Comparison of ENCODE assay signal across 25 cellular contexts in genomic region chr9:116813029-116813295, GRCh38.
DNase-seq lines count a peak whose midpoint lies in the region; ATAC-seq, FAIRE-seq and TF ChIP-seq lines count a peak whose summit lies in the region.
"Had no signal": no experiment of that assay in that cellular context is flagged by ENCODE, and none has a peak within 500 bp of the region (broad histone marks: within the 10 kb centered on the region; RNA-seq: fewer than 3 reads in every experiment).

No MANE protein-coding gene starts in this region.

- H3F3A ChIP-seq in smooth muscle cell (ENCODE audit: low read depth) (no peaks in the 10 kb centered on the region), SK-N-SH (replicated peaks; ENCODE audit: insufficient read depth) (no peaks in the 10 kb centered on the region)

- 75% methylated on average over 1 of the region's 1 CpG for WGBS in smooth muscle cell (ENCODE audit: low lambda C conversion rate)
- WGBS in lower leg skin, 2 donors: 35 to 49% methylated on average over 1 of the region's 1 CpG
- WGBS in SK-N-SH (ENCODE audit: low lambda C conversion rate): 48% methylated on average over 1 of the region's 1 CpG
- WGBS in pancreas, 2 donors: 76 to 79% methylated on average over 1 of the region's 1 CpG

- H3K4me1 Mint-ChIP-seq in chondrocyte (ENCODE audit: low read depth): peaks cover 21% of the 10 kb centered on the region
- H3K4me1 Mint-ChIP-seq: CD14-positive monocyte; CD8-positive, alpha-beta memory T cell had no signal

- H3K9me3 ChIP-seq in RWPE2 (ENCODE audit: severe bottlenecking): no peaks in the 10 kb centered on the region
- H3K9me3 ChIP-seq in smooth muscle cell (replicated peaks; ENCODE audit: low read depth): no peaks in the 10 kb centered on the region
- H3K9me3 ChIP-seq in SK-N-SH: no peaks in the 10 kb centered on the region
- H3K9me3 ChIP-seq in pancreas: no peaks in the 10 kb centered on the region
- H3K9me3 ChIP-seq: A549; BE2C; BLaER1 treated with 17β-estradiol and CSF1 and Interleukin-3, amounts not matched to agents 10 nM and 100 nM had no signal

- H3K4me3 Mint-ChIP-seq in chondrocyte (ENCODE audit: unreplicated experiment): no peak overlapping the region
- H3K4me3 Mint-ChIP-seq: CD14-positive monocyte; CD4-positive, alpha-beta T cell; CD8-positive, alpha-beta memory T cell had no signal

- H3K27ac Mint-ChIP-seq in chondrocyte (ENCODE audit: unreplicated experiment): peak overlapping the region; percentile 62
- H3K27ac Mint-ChIP-seq: CD14-positive monocyte; CD4-positive, alpha-beta T cell; CD8-positive, alpha-beta memory T cell had no signal

- peaks cover 2% of the 10 kb centered on the region for H3K9me3 Mint-ChIP-seq in chondrocyte (ENCODE audit: low read depth)
- H3K9me3 Mint-ChIP-seq: CD4-positive, alpha-beta T cell had no signal

- TF ChIP-seq POLR2A in lower leg skin (IDR thresholded peaks at IDR 0.05): no peak

- CTCF ChIA-PET in SK-N-SH (lab: Yijun Ruan, JAX): interaction anchor here (1.2 kb wide), 1 partner anchor 41 kb away, joined by 3 read pairs; no protein-coding TSS in a partner anchor

- peak overlapping the region; percentile 21 for H3K27ac ChIP-seq in RWPE2 (ENCODE audit: poor library complexity, severe bottlenecking)
- peak overlapping the region; percentile 45 for H3K27ac ChIP-seq in smooth muscle cell (ENCODE audit: low read depth)
- H3K27ac ChIP-seq in SK-N-SH (ENCODE audit: low read depth in 2 of 2, low read length in 1 of 2): no peak overlapping the region
- H3K27ac ChIP-seq in pancreas: no peak overlapping the region
- H3K27ac ChIP-seq: A549; BLaER1 treated with 17β-estradiol and CSF1 and Interleukin-3, amounts not matched to agents 10 nM and 100 nM; GM23248 had no signal

- TF ChIP-seq CTCF in RWPE2 (IDR thresholded peaks at IDR 0.05; ENCODE audit: poor library complexity, severe bottlenecking) (no peak), chondrocyte (IDR thresholded peaks at IDR 0.05) (no peak), smooth muscle cell (IDR thresholded peaks at IDR 0.05; ENCODE audit: borderline replicate concordance, insufficient read depth, poor library complexity, severe bottlenecking) (no peak), lower leg skin (IDR thresholded peaks at IDR 0.05) (no peak), SK-N-SH (IDR thresholded peaks at IDR 0.05) (no peak), pancreas (IDR thresholded peaks at IDR 0.05) (no peak)

- no peak for FAIRE-seq in pancreas (lab: Jason Lieb, UNC)
- FAIRE-seq: A549, G401.6, GM12892, H1 had no signal

- DNase-seq in RWPE2 (ENCODE audit: low spot score) (no peak), chondrocyte (ENCODE audit: low spot score) (no peak), middle frontal gyrus (ENCODE audit: extremely low spot score, low spot score) (peak; percentile 45), smooth muscle cell (lab: John Stamatoyannopoulos, UW; ENCODE audit: unreplicated experiment) (no peak), NCI-H1436 (lab: John Stamatoyannopoulos, UW) (no peak), lower leg skin (ENCODE audit: low spot score in 2 of 2) (no peak), SK-N-SH (no peak), pancreas (no peak)
- DNase-seq: 8988T; ACHN; AML-193; BE2C; CD4-positive, alpha-beta T cell; CD8-positive, alpha-beta memory T cell; DMS153; DND-41; GM23248; H7; HCEC 1CT had no signal

- H2AFZ ChIP-seq in smooth muscle cell (ENCODE audit: low read depth) (no peak overlapping the region), SK-N-SH (ENCODE audit: low read depth) (no peak overlapping the region)
- H2AFZ ChIP-seq: GM23248 had no signal

- POLR2A ChIA-PET in SK-N-SH (lab: Yijun Ruan, JAX): no interaction called here

- H3K36me3 Mint-ChIP-seq in chondrocyte (ENCODE audit: low read depth): no peaks in the 10 kb centered on the region
- H3K36me3 Mint-ChIP-seq: CD14-positive monocyte; CD8-positive, alpha-beta memory T cell had no signal

- H3K27me3 ChIP-seq in RWPE2 (ENCODE audit: insufficient read depth, poor library complexity, severe bottlenecking) (no peaks in the 10 kb centered on the region), smooth muscle cell (ENCODE audit: low read depth) (no peaks in the 10 kb centered on the region), SK-N-SH (ENCODE audit: insufficient read depth) (no peaks in the 10 kb centered on the region), pancreas (no peaks in the 10 kb centered on the region)
- H3K27me3 ChIP-seq: BE2C; BLaER1 treated with 17β-estradiol and CSF1 and Interleukin-3, amounts not matched to agents 10 nM and 100 nM had no signal

- intact Hi-C loops in lower leg skin (cut with DNase I; ENCODE audit: low total_unique reads): no loop called here
- intact Hi-C loops in pancreas (cut with DNase I): no loop called here

- no peak overlapping the region for H3K9ac ChIP-seq in smooth muscle cell (ENCODE audit: low read depth)
- H3K9ac ChIP-seq in SK-N-SH: no peak overlapping the region
- H3K9ac ChIP-seq: BLaER1 treated with 17β-estradiol and CSF1 and Interleukin-3, amounts not matched to agents 10 nM and 100 nM; GM23248 had no signal

- H3K4me2 ChIP-seq in smooth muscle cell: peak overlapping the region; percentile 60
- H3K4me2 ChIP-seq in SK-N-SH: no peak overlapping the region
- H3K4me2 ChIP-seq: A549; BLaER1 treated with 17β-estradiol and CSF1 and Interleukin-3, amounts not matched to agents 10 nM and 100 nM had no signal

- peaks cover 23% of the 10 kb centered on the region for H3K27me3 Mint-ChIP-seq in chondrocyte (ENCODE audit: low read depth)

- no peaks in the 10 kb centered on the region for H3K9me2 ChIP-seq in SK-N-SH

- H3K79me2 ChIP-seq in smooth muscle cell (ENCODE audit: low read depth) (no peaks in the 10 kb centered on the region), SK-N-SH (ENCODE audit: insufficient read depth) (no peaks in the 10 kb centered on the region)

- H4K20me1 ChIP-seq in smooth muscle cell (ENCODE audit: low read depth): no peaks in the 10 kb centered on the region
- H4K20me1 ChIP-seq in SK-N-SH (ENCODE audit: insufficient read depth): no peaks in the 10 kb centered on the region
- H4K20me1 ChIP-seq: BLaER1 treated with 17β-estradiol and CSF1 and Interleukin-3, amounts not matched to agents 10 nM and 100 nM had no signal

- TF ChIP-seq EP300 in SK-N-SH (IDR thresholded peaks at IDR 0.05; ENCODE audit: borderline replicate concordance in 1 of 2, low read depth in 1 of 2, low read length in 1 of 2): no peak

- H3K4me3 ChIP-seq in RWPE2 (ENCODE audit: severe bottlenecking): no peak overlapping the region
- no peak overlapping the region for H3K4me3 ChIP-seq in smooth muscle cell
- H3K4me3 ChIP-seq in lower leg skin (ENCODE audit: low read depth, poor library complexity, severe bottlenecking): no peak overlapping the region
- H3K4me3 ChIP-seq in SK-N-SH (ENCODE audit: low read depth in 2 of 2, low read length in 1 of 2): no peak overlapping the region
- H3K4me3 ChIP-seq in pancreas: no peak overlapping the region
- H3K4me3 ChIP-seq: A549; BLaER1 treated with 17β-estradiol and CSF1 and Interleukin-3, amounts not matched to agents 10 nM and 100 nM; GM23248 had no signal

- no peak for TF ChIP-seq RAD21 in SK-N-SH (IDR thresholded peaks at IDR 0.05; ENCODE audit: low read length)

- H3K36me3 ChIP-seq in RWPE2 (ENCODE audit: low read depth) (no peaks in the 10 kb centered on the region), smooth muscle cell (ENCODE audit: low read depth) (no peaks in the 10 kb centered on the region), SK-N-SH (replicated peaks in 1 of 2; ENCODE audit: control insufficient read depth in 1 of 2, insufficient read depth in 2 of 2, low read length in 1 of 2) (peaks cover 0 to 2% of the 10 kb centered on the region in 2 experiments), pancreas (no peaks in the 10 kb centered on the region)
- H3K36me3 ChIP-seq: BLaER1 treated with 17β-estradiol and CSF1 and Interleukin-3, amounts not matched to agents 10 nM and 100 nM had no signal

- H3K4me1 ChIP-seq in RWPE2 (ENCODE audit: insufficient read depth, poor library complexity, severe bottlenecking) (peaks cover 21% of the 10 kb centered on the region), smooth muscle cell (ENCODE audit: low read depth) (no peaks in the 10 kb centered on the region), SK-N-SH (ENCODE audit: control insufficient read depth in 1 of 2, insufficient read depth in 2 of 2, low read depth in 1 of 2, low read length in 1 of 2) (no peaks in the 10 kb centered on the region), pancreas (no peaks in the 10 kb centered on the region)
- H3K4me1 ChIP-seq: A549; BE2C; BLaER1 treated with 17β-estradiol and CSF1 and Interleukin-3, amounts not matched to agents 10 nM and 100 nM had no signal

- ATAC-seq in RWPE2 (ENCODE audit: low read depth): no peak
- no peak for ATAC-seq in pancreas
- ATAC-seq: A549 had no signal

TF ChIP-seq in SK-N-SH, 30 proteins besides CTCF, POLR2A, EP300 and RAD21:
- TF ChIP-seq GABPA (IDR thresholded peaks at IDR 0.05; ENCODE audit: low read depth): no peak

Comparison
In these comparisons a context has a peak if more than half of its experiments do, and no peak if none do; other contexts are left out.
1. H3K27ac ChIP-seq: peak in RWPE2 (single experiment) and smooth muscle cell (single experiment); none in SK-N-SH (0 of 2) and pancreas (0 of 4).